Comparison of ENCODE assay signal across 15 cellular contexts in genomic region chr4:135120190-135120589, GRCh38.
"Had no signal": no experiment of that assay in that cellular context is flagged by ENCODE, and none has a peak within 500 bp of the region (broad histone marks: within the 10 kb centered on the region; RNA-seq: fewer than 3 reads in every experiment).

No MANE protein-coding gene starts in this region.

- H3K27ac ChIP-seq: colonic mucosa, prostate gland, right lobe of liver, spleen, transverse colon had no signal

- H3K4me3 ChIP-seq: colonic mucosa, lung, mucosa of descending colon, prostate gland, right lobe of liver, spleen, transverse colon had no signal

- H3K27me3 ChIP-seq: colonic mucosa, right lobe of liver, spleen, transverse colon had no signal

- DNase-seq: activated CD4-positive, alpha-beta T cell treated with anti-CD3 and anti-CD28 coated beads, Interleukin-2, amount 50 U/mL, for 1 hour; colonic mucosa; effector CD8-positive, alpha-beta T cell; immature natural killer cell; left colon; mucosa of descending colon; naive thymus-derived CD8-positive, alpha-beta T cell; occipital lobe; right lobe of liver; spleen; stimulated activated CD4-positive, alpha-beta T cell treated with anti-CD3 and anti-CD28 coated beads, Interleukin-1b, Interleukin-23, amount 100 ng/mL, for 48 hours; substantia nigra; transverse colon had no signal
